In the genomic region with DNA sequence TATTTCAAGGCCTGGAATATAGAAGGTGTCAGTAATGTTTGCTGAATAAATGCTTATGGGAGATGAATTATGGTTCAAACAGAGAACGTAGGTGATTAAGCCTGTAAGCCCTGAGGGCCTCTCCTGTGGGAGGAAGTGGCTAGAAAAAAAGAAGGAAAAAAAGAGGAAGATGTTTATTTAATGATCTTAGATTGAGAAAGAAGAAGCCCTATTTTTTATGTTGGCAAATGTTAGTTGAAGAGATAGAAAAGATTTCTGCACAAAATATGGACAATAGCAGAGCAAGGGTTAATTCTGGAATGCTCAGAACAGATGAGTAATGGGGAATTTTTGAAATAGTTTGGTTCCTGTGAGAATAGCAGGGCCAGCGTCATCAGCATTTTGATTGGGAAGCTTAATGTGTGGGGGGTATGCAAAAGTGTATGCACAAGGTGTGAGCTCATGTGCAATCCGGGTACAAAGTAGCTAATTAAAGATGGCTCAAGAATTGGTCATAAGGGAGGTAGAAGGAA, we compare ENCODE assay signal across 12 cellular contexts.
DNase-seq lines count a peak whose midpoint lies in the region; ATAC-seq, FAIRE-seq and TF ChIP-seq lines count a peak whose summit lies in the region.
"Had no signal": no experiment of that assay in that cellular context is flagged by ENCODE, and none has a peak within 500 bp of the region (broad histone marks: within the 10 kb centered on the region; RNA-seq: fewer than 3 reads in every experiment).

No MANE protein-coding gene starts in this region.

- no TSS peak for BruUV-seq in HCT116 (replicated peaks; lab: Mats Ljungman, UMichigan)

- RAD21 ChIA-PET in HCT116 (lab: Charles Lee; ENCODE audit: low non-redundant PET in 1 of 2, low total read pairs in 2 of 2, uncharacterized antibody in 2 of 2, unreplicated experiment in 2 of 2), result no interaction called here

- in situ Hi-C loops in GM13976 (cut with MboI; ENCODE audit: low sequenced_read_pairs, unreplicated experiment), result no loop called here

- ATAC-seq in HCT116, result peak; percentile 72
- ATAC-seq: activated CD4-positive, CD25-positive, alpha-beta regulatory T cell treated with anti-CD3 and anti-CD28 coated beads, Interleukin-2, amount 50 U/mL, for 24 hours had no signal

- H3K4me1 ChIP-seq in HCT116 (ENCODE audit: control insufficient read depth in 1 of 2, insufficient read depth in 2 of 2, low read length in 2 of 2), result peaks cover 45 to 68% of the 10 kb centered on the region in 2 experiments

- FAIRE-seq in RCC 7860 (lab: Jason Lieb, UNC), result peak; percentile 83

- H3K36me3 ChIP-seq in HCT116 (ENCODE audit: control insufficient read depth in 1 of 2, insufficient read depth in 2 of 2, low read length in 2 of 2), result peaks cover 6 to 7% of the 10 kb centered on the region in 2 experiments; a peak in 2 of 4 replicates

- no peak overlapping the region for H3K27ac Mint-ChIP-seq in nephron progenitor cell
- H3K27ac Mint-ChIP-seq: activated naive CD4-positive, alpha-beta T cell treated with anti-CD3 and anti-CD28 coated beads, Interleukin-2, amount 50 U/mL, for 72 hours had no signal

- TF ChIP-seq CTCF in HCT116 (IDR thresholded peaks at IDR 0.05 in 2 of 3, conservative IDR thresholded peaks at IDR 0.05 in 1 of 3; ENCODE audit: borderline replicate concordance in 1 of 3, insufficient read depth in 1 of 3, low read depth in 2 of 3, low read length in 2 of 3), result no peak
- no peak for TF ChIP-seq CTCF in epithelial cell of proximal tubule (conservative IDR thresholded peaks at IDR 0.05; ENCODE audit: low read depth, low read length)
- TF ChIP-seq CTCF in nephron progenitor cell (IDR thresholded peaks at IDR 0.05), result no peak
- no peak for TF ChIP-seq CTCF in GM13976 (IDR thresholded peaks at IDR 0.05; ENCODE audit: borderline replicate concordance, control extremely low read depth, extremely low read depth, insufficient read depth, missing control alignments)

- CTCF ChIA-PET in HCT116 (lab: Charles Lee), result interaction anchor here (0.6 kb wide), 1 partner anchor 162 kb away, joined by 4 read pairs; no protein-coding TSS in a partner anchor

- DNase-seq in HCT116 (ENCODE audit: low read depth, low spot score) (peak; percentile 18), RCC 7860 (ENCODE audit: low spot score) (peak; percentile 74), epithelial cell of proximal tubule (ENCODE audit: low read depth) (peak; percentile 83), skeletal muscle cell (ENCODE audit: low read depth) (peak; percentile 77), nephron progenitor cell (no peak), mesenteric fat pad (ENCODE audit: low spot score) (no peak), GM13976 (ENCODE audit: low spot score) (no peak), HUDEP-2 (lab: John Stamatoyannopoulos, UW; ENCODE audit: unreplicated experiment in 76 of 76) (no peak)
- DNase-seq: head of caudate nucleus, NCI-H345 had no signal

- peaks cover 28% of the 10 kb centered on the region for H3K4me1 Mint-ChIP-seq in nephron progenitor cell

- H3K9me3 Mint-ChIP-seq in nephron progenitor cell, result no peaks in the 10 kb centered on the region
- H3K9me3 Mint-ChIP-seq: activated naive CD4-positive, alpha-beta T cell treated with anti-CD3 and anti-CD28 coated beads, Interleukin-2, amount 50 U/mL, for 72 hours had no signal

- H3K36me3 Mint-ChIP-seq in nephron progenitor cell (ENCODE audit: low read depth), result peaks cover 26% of the 10 kb centered on the region
- H3K36me3 Mint-ChIP-seq: activated naive CD4-positive, alpha-beta T cell treated with anti-CD3 and anti-CD28 coated beads, Interleukin-2, amount 50 U/mL, for 72 hours had no signal

- peak overlapping the region; percentile 67 for H3K4me2 ChIP-seq in HCT116 (ENCODE audit: low read length)

- no peak overlapping the region for H2AFZ ChIP-seq in HCT116 (ENCODE audit: low read depth, low read length, poor library complexity, severe bottlenecking)

- TF ChIP-seq POLR2A in HCT116 (IDR thresholded peaks at IDR 0.05; ENCODE audit: borderline replicate concordance, extremely low read depth, insufficient read depth, insufficient read length), result no peak

- H4K20me1 ChIP-seq in HCT116 (ENCODE audit: insufficient read depth), result no peaks in the 10 kb centered on the region

- intact Hi-C loops in HCT116 (cut with micrococcal nuclease), result no loop called here

- H3K27me3 ChIP-seq in HCT116 (ENCODE audit: insufficient read depth, low read length), result no peaks in the 10 kb centered on the region

- H3K4me3 ChIP-seq in HCT116 (replicated peaks in 1 of 2; ENCODE audit: low read depth in 1 of 2, low read length in 2 of 2) (peak overlapping the region in 1 of 2 experiments; percentile 8; a peak in 1 of 4 replicates), epithelial cell of proximal tubule (ENCODE audit: low read depth, low read length) (no peak overlapping the region), skeletal muscle cell (ENCODE audit: low read depth, low read length) (no peak overlapping the region)

- H3K9me3 ChIP-seq in HCT116 (ENCODE audit: control insufficient read depth in 1 of 2, insufficient read depth in 1 of 2, low read depth in 1 of 2, low read length in 2 of 2), result no peaks in the 10 kb centered on the region

- peak overlapping the region; percentile 17; the same call in 1 of the 2 replicates for H3K27ac ChIP-seq in HCT116 (ENCODE audit: low read depth, low read length)

- peak overlapping the region; percentile 30; the same call in 1 of the 2 replicates for H3K9ac ChIP-seq in HCT116 (ENCODE audit: low read length)

- no peak for TF ChIP-seq RAD21 in HCT116 (IDR thresholded peaks at IDR 0.05; ENCODE audit: low read depth)

- H3K79me2 ChIP-seq in HCT116 (ENCODE audit: insufficient read depth, low read length), result peaks cover 88% of the 10 kb centered on the region

- H3K4me3 Mint-ChIP-seq in nephron progenitor cell, result no peak overlapping the region

- POLR2A ChIA-PET in HCT116 (lab: Charles Lee), result no interaction called here

- no peaks in the 10 kb centered on the region for H3K27me3 Mint-ChIP-seq in nephron progenitor cell (ENCODE audit: low read depth, poor library complexity)

- H3K9me2 ChIP-seq in HCT116 (ENCODE audit: insufficient read depth), result no peaks in the 10 kb centered on the region

TF ChIP-seq in HCT116, 20 proteins besides CTCF, POLR2A, EP300 and RAD21:
- TF ChIP-seq FOSL1 (IDR thresholded peaks at IDR 0.05; ENCODE audit: low read depth), result peak; percentile 23; the same call in 1 of the 2 replicates
- TF ChIP-seq EZH2phosphoT487 (IDR thresholded peaks at IDR 0.05; ENCODE audit: borderline replicate concordance), result no peak
- TF ChIP-seq ZFX (IDR thresholded peaks at IDR 0.05), result no peak
- 0 out of 2 replicates have a peak, but pooled peaks have one; percentile 9 for TF ChIP-seq JUND (IDR thresholded peaks at IDR 0.05)

Comparison
In these comparisons a context has a peak if more than half of its experiments do, and no peak if none do; other contexts are left out.
1. DNase-seq: peak in HCT116 (single experiment), RCC 7860 (single experiment), epithelial cell of proximal tubule (single experiment) and skeletal muscle cell (single experiment); none in nephron progenitor cell (single experiment), mesenteric fat pad (single experiment), GM13976 (single experiment) and HUDEP-2 (0 of 76).